Comparison of ENCODE assay signal across 17 cellular contexts in the genomic region with DNA sequence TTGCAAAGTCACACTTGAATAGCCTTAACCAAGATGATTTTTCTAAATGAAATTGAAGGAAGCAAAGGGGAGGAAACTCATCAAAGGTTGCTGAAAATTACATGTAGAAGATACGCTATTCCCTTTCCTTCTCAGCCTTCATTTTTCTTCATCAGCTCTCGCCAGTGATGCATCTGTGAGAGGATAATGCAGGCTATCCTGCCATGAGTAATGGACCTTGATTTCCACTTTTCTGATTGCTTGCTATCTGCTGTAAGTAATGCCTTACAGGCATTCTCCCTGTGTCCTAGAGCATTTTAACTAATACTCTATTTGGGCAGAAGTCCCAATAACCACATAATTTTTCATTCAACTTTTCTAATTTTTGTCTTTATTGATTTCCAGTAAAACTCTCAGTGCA.
DNase-seq lines count a peak whose midpoint lies in the region; ATAC-seq and TF ChIP-seq lines count a peak whose summit lies in the region.
"Had no signal": no experiment of that assay in that cellular context is flagged by ENCODE, and none has a peak within 500 bp of the region (broad histone marks: within the 10 kb centered on the region; RNA-seq: fewer than 3 reads in every experiment).

No MANE protein-coding gene starts in this region.

- H3K36me3 Mint-ChIP-seq in stimulated activated naive CD8-positive, alpha-beta T cell treated with anti-CD3 and anti-CD28 coated beads, Interleukin-15, Interleukin-2, amounts not matched to agents 100 ng/mL and 50 ng/mL, for 24 hours (ENCODE audit: low read depth), result no peaks in the 10 kb centered on the region
- H3K36me3 Mint-ChIP-seq in endothelial cell (ENCODE audit: low read depth, unreplicated experiment), result no peaks in the 10 kb centered on the region

- H3K4me1 Mint-ChIP-seq in stimulated activated naive CD8-positive, alpha-beta T cell treated with anti-CD3 and anti-CD28 coated beads, Interleukin-15, Interleukin-2, amounts not matched to agents 100 ng/mL and 50 ng/mL, for 24 hours (ENCODE audit: low read depth), result peaks cover 43% of the 10 kb centered on the region
- H3K4me1 Mint-ChIP-seq in endothelial cell (ENCODE audit: unreplicated experiment), result peaks cover 16% of the 10 kb centered on the region

- no peaks in the 10 kb centered on the region for H3K9me3 Mint-ChIP-seq in stimulated activated naive CD8-positive, alpha-beta T cell treated with anti-CD3 and anti-CD28 coated beads, Interleukin-15, Interleukin-2, amounts not matched to agents 100 ng/mL and 50 ng/mL, for 24 hours
- no peaks in the 10 kb centered on the region for H3K9me3 Mint-ChIP-seq in endothelial cell (ENCODE audit: unreplicated experiment)

- no peaks in the 10 kb centered on the region for H3K27me3 Mint-ChIP-seq in stimulated activated naive CD8-positive, alpha-beta T cell treated with anti-CD3 and anti-CD28 coated beads, Interleukin-15, Interleukin-2, amounts not matched to agents 100 ng/mL and 50 ng/mL, for 24 hours
- H3K27me3 Mint-ChIP-seq in endothelial cell (ENCODE audit: unreplicated experiment), result peaks cover 1% of the 10 kb centered on the region

- no peak overlapping the region for H3K4me3 Mint-ChIP-seq in stimulated activated naive CD8-positive, alpha-beta T cell treated with anti-CD3 and anti-CD28 coated beads, Interleukin-15, Interleukin-2, amounts not matched to agents 100 ng/mL and 50 ng/mL, for 24 hours
- no peak overlapping the region for H3K4me3 Mint-ChIP-seq in endothelial cell (ENCODE audit: unreplicated experiment)

- no peaks in the 10 kb centered on the region for H3K36me3 ChIP-seq in sigmoid colon

- no peak for TF ChIP-seq CTCF in endothelial cell (IDR thresholded peaks at IDR 0.05; ENCODE audit: unreplicated experiment)
- no peak for TF ChIP-seq CTCF in sigmoid colon (IDR thresholded peaks at IDR 0.05)

- no peak overlapping the region for H3K27ac ChIP-seq in sigmoid colon
- H3K27ac ChIP-seq: 22Rv1, C4-2B, HL-60 had no signal

- intact Hi-C loops in sigmoid colon (cut with DNase I) (no loop called here), sciatic nerve (cut with DNase I) (no loop called here)

- no peak for TF ChIP-seq EP300 in sigmoid colon (IDR thresholded peaks at IDR 0.05)

- H3K4me3 ChIP-seq in sigmoid colon, result no peak overlapping the region

- no peak for ATAC-seq in stimulated activated naive CD8-positive, alpha-beta T cell treated with anti-CD3 and anti-CD28 coated beads, Interleukin-15, Interleukin-2, amounts not matched to agents 100 U/mL and 50 U/mL, for 24 hours
- ATAC-seq in sciatic nerve, result no peak

- H3K27me3 ChIP-seq in sigmoid colon, result no peaks in the 10 kb centered on the region

- no peaks in the 10 kb centered on the region for H3K9me3 ChIP-seq in sigmoid colon

- H3K27ac Mint-ChIP-seq in stimulated activated naive CD8-positive, alpha-beta T cell treated with anti-CD3 and anti-CD28 coated beads, Interleukin-15, Interleukin-2, amounts not matched to agents 100 ng/mL and 50 ng/mL, for 24 hours, result peak overlapping the region; percentile 7
- peak overlapping the region; percentile 72 for H3K27ac Mint-ChIP-seq in endothelial cell (ENCODE audit: unreplicated experiment)

- peaks cover 0 to 33% (median 16%) of the 10 kb centered on the region in 4 donors for H3K4me1 ChIP-seq in sigmoid colon

- 87 to 95% methylated on average over 2 of the region's 2 CpGs for WGBS in sigmoid colon, 2 donors

- TF ChIP-seq POLR2A in sigmoid colon (IDR thresholded peaks at IDR 0.05), result no peak

- DNase-seq in NCI-H1417 (lab: John Stamatoyannopoulos, UW) (peak in 2 of 3 experiments; percentile 10 to 59), NCI-H1417 treated with DMSO at 0.1 percent for 48 hours (lab: John Stamatoyannopoulos, UW) (no peak), endothelial cell (ENCODE audit: low spot score) (no peak), DMS53 treated with DMSO at 0.1 percent for 48 hours (lab: John Stamatoyannopoulos, UW; ENCODE audit: unreplicated experiment) (no peak), sigmoid colon (no peak), sciatic nerve (ENCODE audit: low spot score) (no peak)
- DNase-seq in stimulated activated naive CD8-positive, alpha-beta T cell treated with anti-CD3 and anti-CD28 coated beads, Interleukin-15, Interleukin-2, amounts not matched to agents 100 U/mL and 50 U/mL, for 24 hours, result no peak
- DNase-seq: GDM1, GOT3, KBM-7, NCI-H1048, NCI-H187, NCI-H2171 treated with DMSO at 0.1 percent for 48 hours had no signal

Comparison
In these comparisons a context has a peak if more than half of its experiments do, and no peak if none do; other contexts are left out.
1. DNase-seq: peak in NCI-H1417 (2 of 3); none in NCI-H1417 treated with DMSO at 0.1 percent for 48 hours (single experiment), stimulated activated naive CD8-positive, alpha-beta T cell treated with anti-CD3 and anti-CD28 coated beads, Interleukin-15, Interleukin-2, amounts not matched to agents 100 U/mL and 50 U/mL, for 24 hours (single experiment), endothelial cell (single experiment), DMS53 treated with DMSO at 0.1 percent for 48 hours (single experiment), sigmoid colon (single experiment) and sciatic nerve (single experiment).